Comparison of ENCODE assay signal across 19 cellular contexts in the genomic region with DNA sequence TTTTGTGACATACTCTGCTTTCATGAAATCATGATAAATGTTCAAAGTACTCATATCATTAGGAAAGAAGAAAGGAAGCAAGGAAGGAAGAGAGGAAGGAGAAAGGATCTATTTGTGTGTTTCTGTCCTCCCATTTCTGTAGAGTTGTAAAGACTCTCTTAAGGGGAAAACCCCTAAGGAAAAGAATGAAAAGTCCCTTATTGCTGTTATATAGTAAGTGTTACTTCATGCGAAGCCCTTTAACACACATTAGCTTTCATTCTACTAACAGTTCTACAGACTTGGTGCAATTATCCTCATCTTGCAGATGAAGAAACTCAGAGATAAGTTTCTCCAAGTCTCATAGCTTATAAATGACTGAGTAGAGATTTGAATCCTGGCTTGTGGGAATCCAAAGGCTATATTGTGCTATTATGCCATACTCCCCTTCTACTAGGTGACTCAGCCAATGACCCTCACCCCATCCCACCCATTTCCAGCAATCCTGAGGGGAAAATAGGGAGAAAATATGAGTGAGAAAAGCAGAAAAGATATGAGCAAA. TPM values are rescaled to one million over a fixed set of nuclear protein-coding genes. Genes with fewer than 3 reads are reported as not detected.
"Had no signal": no experiment of that assay in that cellular context is flagged by ENCODE, and none has a peak within 500 bp of the region (broad histone marks: within the 10 kb centered on the region; RNA-seq: fewer than 3 reads in every experiment).

No MANE protein-coding gene starts in this region.

- H3K4me1 ChIP-seq: right lobe of liver had no signal

- H3K27me3 ChIP-seq: right lobe of liver, transverse colon had no signal

- DNase-seq: activated CD4-positive, alpha-beta T cell treated with anti-CD3 and anti-CD28 coated beads, Interleukin-2, amount 10 ng/mL, durations not matched to agents 24 days and 14 days; activated CD8-positive, alpha-beta memory T cell treated with anti-CD3 and anti-CD28 coated beads, Interleukin-2, amount 10 ng/mL, durations not matched to agents 7 days and 5 days; activated CD8-positive, alpha-beta T cell treated with anti-CD3 and anti-CD28 coated beads for 36 hours; activated gamma-delta T cell treated with Interleukin-2 at 50 U/mL for 16 hours; amygdala; dermis blood vessel endothelial cell; effector memory CD8-positive, alpha-beta T cell; glutamatergic neuron; hypothalamus; right lobe of liver; transverse colon had no signal

- H3K27ac ChIP-seq: right lobe of liver, skin epidermis, transverse colon, VCaP had no signal

- H3K36me3 ChIP-seq: right lobe of liver, transverse colon had no signal

- H3K9me3 ChIP-seq: right lobe of liver, transverse colon had no signal

- H3K4me3 ChIP-seq: right lobe of liver, skin epidermis, transverse colon had no signal

RNA-seq across cellular contexts. Expression of gene LGR5, which starts 13.5 kb away (rescaled TPM):
- total RNA-seq: activated CD4-positive, alpha-beta T cell treated with anti-CD3 and anti-CD28 coated beads, Interleukin-2, amount 10 ng/mL, durations not matched to agents 24 days and 14 days; activated CD8-positive, alpha-beta memory T cell treated with anti-CD3 and anti-CD28 coated beads, Interleukin-2, amount 10 ng/mL, durations not matched to agents 7 days and 5 days; activated CD8-positive, alpha-beta T cell treated with anti-CD3 and anti-CD28 coated beads for 36 hours; cardiac septum; dermis blood vessel endothelial cell; endothelial cell of umbilical vein; esophagus mucosa; mononuclear cell; myocyte; T-helper 2 cell treated with Interferon-gamma antibody and Interleukin-4, amounts not matched to agents 100 ng/mL and 5 ng/mL, for 36 hours had no signal
- polyA plus RNA-seq: endothelial cell of umbilical vein had no signal
